32 cellular contexts compared by ENCODE assay signal in the genomic region with DNA sequence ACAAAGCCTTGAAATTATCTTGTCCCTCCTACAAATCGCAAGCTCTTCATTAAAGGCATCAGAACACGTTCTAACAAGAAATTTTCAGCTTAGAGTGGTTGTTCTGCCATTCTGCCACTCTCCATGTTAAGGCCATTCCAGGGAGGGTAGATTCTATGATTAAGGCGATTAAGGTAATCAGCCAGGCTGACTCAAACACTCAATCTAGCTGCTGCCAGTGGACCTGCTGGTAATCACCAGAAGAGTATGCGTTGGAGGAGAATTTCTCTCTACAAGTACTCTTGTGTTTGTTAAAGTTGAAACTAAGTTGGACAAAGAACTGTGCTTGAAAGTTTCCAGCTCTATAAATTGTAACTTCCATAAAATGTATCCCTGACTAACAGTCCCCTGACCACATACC.
"Had no signal": no experiment of that assay in that cellular context is flagged by ENCODE, and none has a peak within 500 bp of the region (broad histone marks: within the 10 kb centered on the region; RNA-seq: fewer than 3 reads in every experiment).

No MANE protein-coding gene starts in this region.

- FAIRE-seq: frontal cortex, islet of Langerhans had no signal

- H2AFZ ChIP-seq: parathyroid adenoma had no signal

- H3K9ac ChIP-seq: parathyroid adenoma had no signal

- DNase-seq: activated CD4-positive, alpha-beta T cell treated with anti-CD3 and anti-CD28 coated beads for 48 hours; activated CD4-positive, alpha-beta T cell treated with anti-CD3 and anti-CD28 coated beads, Interleukin-2, amount 50 U/mL, for 48 hours; activated CD8-positive, alpha-beta memory T cell treated with anti-CD3 and anti-CD28 coated beads, Interleukin-2, amount 50 U/mL, for 4 hours; activated gamma-delta T cell; activated naive CD4-positive, alpha-beta T cell treated with anti-CD3 and anti-CD28 coated beads, Interleukin-2, amount 10 ng/mL, durations not matched to agents 7 days and 5 days; activated T-cell treated with anti-CD3 and anti-CD28 coated beads, Interleukin-2, amount 50 U/mL, for 1 hour; endodermal cell; esophagus squamous epithelium; glutamatergic neuron; midbrain; naive thymus-derived CD4-positive, alpha-beta T cell; occipital lobe; psoas muscle; stimulated activated CD4-positive, alpha-beta T cell treated with anti-CD3 and anti-CD28 coated beads, Interleukin-1b, Interleukin-23, amount 100 ng/mL, for 48 hours; stimulated activated CD4-positive, alpha-beta T cell treated with anti-CD3 and anti-CD28 coated beads, Interleukin-4, amount 100 ng/mL, for 4 hours; stimulated activated CD8-positive, alpha-beta memory T cell treated with anti-CD3 and anti-CD28 coated beads, Interleukin-4, amount 100 ng/mL, for 48 hours; stomach; T-cell; tibial artery had no signal

- H3K4me3 Mint-ChIP-seq: activated naive CD4-positive, alpha-beta T cell treated with anti-CD3 and anti-CD28 coated beads, Interleukin-2, amount 10 ng/mL, durations not matched to agents 7 days and 5 days; central memory CD8-positive, alpha-beta T cell; dendritic cell treated with granulocyte-macrophage colony-stimulating factor and Interleukin-4, amounts not matched to agents 40 ng/mL and 50 ng/mL, for 4 days; endodermal cell; naive thymus-derived CD4-positive, alpha-beta T cell; neural crest cell; stimulated activated memory B cell treated with anti-CD40 and anti-IgM and Interleukin-4, amounts not matched to agents 10 μg/mL and 1 μg/mL and 100 μg/mL, for 72 hours; T-cell; T-helper 2 cell treated with Interferon-gamma antibody and Interleukin-4, amounts not matched to agents 5 μg/mL and 100 μg/mL, for 36 hours had no signal

- H3K79me2 ChIP-seq: parathyroid adenoma had no signal

- H3K36me3 Mint-ChIP-seq: activated naive CD4-positive, alpha-beta T cell treated with anti-CD3 and anti-CD28 coated beads, Interleukin-2, amount 10 ng/mL, durations not matched to agents 7 days and 5 days; naive thymus-derived CD4-positive, alpha-beta T cell; stimulated activated memory B cell treated with anti-CD40 and anti-IgM and Interleukin-4, amounts not matched to agents 10 μg/mL and 1 μg/mL and 100 μg/mL, for 72 hours; T-cell had no signal

- H3K4me1 ChIP-seq: breast epithelium, esophagus squamous epithelium, psoas muscle, stomach, tibial artery had no signal

- H3K36me3 ChIP-seq: breast epithelium, esophagus squamous epithelium, stomach, tibial artery had no signal

- H3K4me2 ChIP-seq: smooth muscle cell had no signal

- H3K27ac Mint-ChIP-seq: activated naive CD4-positive, alpha-beta T cell treated with anti-CD3 and anti-CD28 coated beads, Interleukin-2, amount 10 ng/mL, durations not matched to agents 7 days and 5 days; dendritic cell treated with granulocyte-macrophage colony-stimulating factor and Interleukin-4, amounts not matched to agents 40 ng/mL and 50 ng/mL, for 4 days; endodermal cell; naive thymus-derived CD4-positive, alpha-beta T cell; stimulated activated memory B cell treated with anti-CD40 and anti-IgM and Interleukin-4, amounts not matched to agents 10 μg/mL and 1 μg/mL and 100 μg/mL, for 72 hours; T-cell; T-helper 2 cell treated with Interferon-gamma antibody and Interleukin-4, amounts not matched to agents 5 μg/mL and 100 μg/mL, for 36 hours had no signal

- H3K4me3 ChIP-seq: breast epithelium, esophagus squamous epithelium, psoas muscle, smooth muscle cell, stomach, tibial artery had no signal

- H3K27me3 Mint-ChIP-seq: activated naive CD4-positive, alpha-beta T cell treated with anti-CD3 and anti-CD28 coated beads, Interleukin-2, amount 10 ng/mL, durations not matched to agents 7 days and 5 days; central memory CD8-positive, alpha-beta T cell; stimulated activated memory B cell treated with anti-CD40 and anti-IgM and Interleukin-4, amounts not matched to agents 10 μg/mL and 1 μg/mL and 100 μg/mL, for 72 hours had no signal

- H3K27me3 ChIP-seq: breast epithelium, esophagus squamous epithelium, stomach, tibial artery had no signal

- ATAC-seq: activated CD4-positive, CD25-positive, alpha-beta regulatory T cell treated with anti-CD3 and anti-CD28 coated beads, Interleukin-2, amount 50 U/mL, for 24 hours; naive thymus-derived CD4-positive, alpha-beta T cell; psoas muscle; stimulated activated memory B cell treated with anti-CD40 and anti-IgM and Interleukin-4, amounts not matched to agents 10 μg/mL and 1 μg/mL and 100 μg/mL, for 72 hours; T-cell had no signal

- H3K9me3 ChIP-seq: breast epithelium, esophagus squamous epithelium, psoas muscle, stomach, tibial artery had no signal

- H3K27ac ChIP-seq: breast epithelium, epithelial cell of prostate, esophagus squamous epithelium, parathyroid adenoma, psoas muscle, stomach, tibial artery, VCaP had no signal

- H3K9me3 Mint-ChIP-seq: activated naive CD4-positive, alpha-beta T cell treated with anti-CD3 and anti-CD28 coated beads, Interleukin-2, amount 10 ng/mL, durations not matched to agents 7 days and 5 days; central memory CD8-positive, alpha-beta T cell; dendritic cell treated with granulocyte-macrophage colony-stimulating factor and Interleukin-4, amounts not matched to agents 40 ng/mL and 50 ng/mL, for 4 days; endodermal cell; neural crest cell; stimulated activated memory B cell treated with anti-CD40 and anti-IgM and Interleukin-4, amounts not matched to agents 10 μg/mL and 1 μg/mL and 100 μg/mL, for 72 hours; T-cell; T-helper 2 cell treated with Interferon-gamma antibody and Interleukin-4, amounts not matched to agents 5 μg/mL and 100 μg/mL, for 36 hours had no signal

- H3K4me1 Mint-ChIP-seq: activated naive CD4-positive, alpha-beta T cell treated with anti-CD3 and anti-CD28 coated beads, Interleukin-2, amount 10 ng/mL, durations not matched to agents 7 days and 5 days; central memory CD8-positive, alpha-beta T cell; naive thymus-derived CD4-positive, alpha-beta T cell; T-cell had no signal
